In the genomic region with DNA sequence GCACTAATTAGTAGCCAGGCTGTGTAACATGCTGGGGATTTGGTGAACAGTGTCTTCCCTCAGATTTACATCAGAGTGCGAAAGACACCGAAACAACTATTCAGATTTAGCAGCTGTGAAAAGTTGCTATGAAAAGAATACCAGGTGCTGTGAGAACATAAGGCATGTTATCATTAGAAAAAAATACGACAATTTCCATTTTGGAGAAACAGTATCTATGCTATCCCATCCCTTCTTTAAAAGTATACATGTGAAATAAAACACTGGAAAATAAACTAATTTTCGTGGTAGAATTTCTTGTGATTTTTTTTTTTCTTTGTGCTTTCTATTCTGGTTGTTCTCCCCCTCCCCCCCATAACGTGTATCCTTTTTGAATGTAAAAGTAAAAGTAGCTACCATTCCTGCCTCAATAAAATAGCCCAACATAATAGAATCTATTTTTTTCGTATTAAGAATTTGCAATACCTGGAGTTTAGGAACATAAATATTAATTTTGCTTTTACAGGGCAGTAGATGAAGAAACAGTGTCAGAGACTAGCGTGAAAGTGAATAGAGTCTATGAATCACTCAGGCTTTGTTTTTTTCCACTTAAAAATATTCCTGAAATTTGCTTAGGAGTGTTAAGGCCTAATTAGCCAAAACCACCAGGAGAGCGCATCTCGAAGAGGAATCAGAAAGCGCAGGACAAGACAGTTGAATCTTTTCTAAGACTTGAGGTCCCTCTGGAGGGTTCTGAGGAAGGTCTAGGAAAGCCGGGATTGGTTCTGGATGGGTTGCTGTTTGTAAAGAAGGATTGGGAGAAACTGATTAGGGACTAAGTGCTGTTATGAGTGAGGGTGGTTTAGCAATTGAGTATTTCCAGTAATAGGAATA, we compare ENCODE assay signal across 8 cellular contexts. TPM values are rescaled to one million over a fixed set of nuclear protein-coding genes. Genes with fewer than 3 reads are reported as not detected.
DNase-seq lines count a peak whose midpoint lies in the region; ATAC-seq, FAIRE-seq and TF ChIP-seq lines count a peak whose summit lies in the region.

No MANE protein-coding gene starts in this region.

- peak; percentile 24 for ATAC-seq in HG03060 (IDR thresholded peaks at IDR 0.05; ENCODE audit: low read depth, unreplicated experiment)
- ATAC-seq in activated naive CD4-positive, alpha-beta T cell treated with anti-CD3 and anti-CD28 coated beads, Interleukin-2, amount 50 U/mL, for 72 hours = no peak
- no peak for ATAC-seq in left lung
- no peak for ATAC-seq in HG03565 (IDR thresholded peaks at IDR 0.05; ENCODE audit: unreplicated experiment)

- peaks cover 33 to 39% of the 10 kb centered on the region in 2 donors for H3K36me3 Mint-ChIP-seq in activated naive CD4-positive, alpha-beta T cell treated with anti-CD3 and anti-CD28 coated beads, Interleukin-2, amount 50 U/mL, for 72 hours
- peaks cover 10% of the 10 kb centered on the region for H3K36me3 Mint-ChIP-seq in type B pancreatic cell

- H3K9me3 ChIP-seq in left lung = no peaks in the 10 kb centered on the region

- intact Hi-C loops in left lung (cut with DNase I) = no loop called here

- no peaks in the 10 kb centered on the region for H3K9me3 Mint-ChIP-seq in activated naive CD4-positive, alpha-beta T cell treated with anti-CD3 and anti-CD28 coated beads, Interleukin-2, amount 50 U/mL, for 72 hours
- H3K9me3 Mint-ChIP-seq in type B pancreatic cell = no peaks in the 10 kb centered on the region

- H3K4me3 Mint-ChIP-seq in type B pancreatic cell = peak overlapping the region; percentile 96

- H3K4me1 Mint-ChIP-seq in type B pancreatic cell (ENCODE audit: unreplicated experiment) = peaks cover 35% of the 10 kb centered on the region

- FAIRE-seq in frontal cortex (lab: Jason Lieb, UNC) = no peak

- no peaks in the 10 kb centered on the region for H3K27me3 Mint-ChIP-seq in type B pancreatic cell

- peaks cover 0 to 5% of the 10 kb centered on the region in 2 donors for H3K36me3 ChIP-seq in left lung

- no peaks in the 10 kb centered on the region for H3K27me3 ChIP-seq in left lung

- H3K27ac Mint-ChIP-seq in activated naive CD4-positive, alpha-beta T cell treated with anti-CD3 and anti-CD28 coated beads, Interleukin-2, amount 50 U/mL, for 72 hours = peak overlapping the region; percentile 98 to 99
- H3K27ac Mint-ChIP-seq in type B pancreatic cell = peak overlapping the region; percentile 95

- TF ChIP-seq CTCF in left lung (IDR thresholded peaks at IDR 0.05) (no peak), type B pancreatic cell (conservative IDR thresholded peaks at IDR 0.05) (no peak)

- H3K4me1 ChIP-seq in left lung = peaks cover 11 to 65% of the 10 kb centered on the region in 2 donors

- peak overlapping the region; percentile 90 to 98 for H3K27ac ChIP-seq in left lung

- no peak for DNase-seq in activated naive CD4-positive, alpha-beta T cell treated with anti-CD3 and anti-CD28 coated beads, Interleukin-2, amount 50 U/mL, for 72 hours (ENCODE audit: low spot score in 2 of 2)
- no peak for DNase-seq in left lung
- DNase-seq in type B pancreatic cell (ENCODE audit: extremely low spot score, unreplicated experiment) = no peak
- DNase-seq in frontal cortex (ENCODE audit: low spot score in 2 of 2) = no peak
- DNase-seq in NCI-H1092 (lab: John Stamatoyannopoulos, UW) = no peak

- H3K4me3 ChIP-seq in GM08714 (ENCODE audit: low read length) (peak overlapping the region; percentile 99), left lung (peak overlapping the region; percentile 68 to 72)

RNA-seq across cellular contexts. Expression of a gene that starts 0.8 kb away (rescaled TPM):
- 10 to 100 TPM; 36.5 to 53.5 TPM for total RNA-seq in activated naive CD4-positive, alpha-beta T cell treated with anti-CD3 and anti-CD28 coated beads, Interleukin-2, amount 50 U/mL, for 72 hours
- 10 to 100 TPM; 36.1 to 40.8 TPM for total RNA-seq in left lung
- total RNA-seq in type B pancreatic cell (ENCODE audit: low replicate concordance) = 37.7 and 45.7 TPM in 2 replicates
- 56.3 TPM for total RNA-seq in frontal cortex

RNA-seq across cellular contexts. Expression of a gene that starts 2.0 kb away (rescaled TPM):
- total RNA-seq in activated naive CD4-positive, alpha-beta T cell treated with anti-CD3 and anti-CD28 coated beads, Interleukin-2, amount 50 U/mL, for 72 hours = 100 to 1,000 TPM; 165 to 373 TPM
- total RNA-seq in left lung (10 to 100 TPM; 10.2 to 27.7 TPM), type B pancreatic cell (ENCODE audit: low replicate concordance) (34.5 and 100 TPM in 2 replicates), frontal cortex (12.6 TPM)

RNA-seq across cellular contexts. Expression of a gene that starts 19.8 kb away (rescaled TPM):
- total RNA-seq in activated naive CD4-positive, alpha-beta T cell treated with anti-CD3 and anti-CD28 coated beads, Interleukin-2, amount 50 U/mL, for 72 hours = 1 to 10 TPM in 1 of 2 donors, under 1 TPM in 1; 0.82 to 1.1 TPM
- total RNA-seq in left lung (1 to 10 TPM; 3.6 to 5.1 TPM), type B pancreatic cell (ENCODE audit: low replicate concordance) (6.2 and 8.1 TPM in 2 replicates), frontal cortex (33.8 TPM)

RNA-seq across cellular contexts. Expression of a gene that starts 49.3 kb away (rescaled TPM):
- not detected for total RNA-seq in activated naive CD4-positive, alpha-beta T cell treated with anti-CD3 and anti-CD28 coated beads, Interleukin-2, amount 50 U/mL, for 72 hours
- total RNA-seq in left lung (1 to 10 TPM; 2.3 to 2.9 TPM), type B pancreatic cell (ENCODE audit: low replicate concordance) (0.21 and 0.31 TPM in 2 replicates), frontal cortex (2.0 TPM)
